9 cellular contexts compared by ENCODE assay signal in genomic region chr10:46105856-46106409, GRCh38. TPM values are rescaled to one million over a fixed set of nuclear protein-coding genes. Genes with fewer than 3 reads are reported as not detected.
DNase-seq lines count a peak whose midpoint lies in the region; ATAC-seq and TF ChIP-seq lines count a peak whose summit lies in the region.
"Not testable (repeated sequence)": the region's sequence is repeated elsewhere in the genome, so short reads cannot be mapped to it uniquely, and the experiment has no call there.
"Had no signal": no experiment of that assay in that cellular context is flagged by ENCODE, and none has a peak within 500 bp of the region (broad histone marks: within the 10 kb centered on the region; RNA-seq: fewer than 3 reads in every experiment).

No MANE protein-coding gene starts in this region.

- H3K4me1 ChIP-seq in OCI-LY3 (ENCODE audit: low read length); liver (ENCODE audit: control insufficient read depth in 4 of 4, insufficient read depth in 4 of 4, low read length in 3 of 4); rectal smooth muscle tissue (ENCODE audit: control insufficient read depth, insufficient read depth, low read length): not testable (repeated sequence)

- H3K4me3 ChIP-seq in OCI-LY3 (ENCODE audit: low read length): peak overlapping the region; percentile 74
- H3K4me3 ChIP-seq in epithelial cell of proximal tubule (ENCODE audit: low read depth, low read length): peak overlapping the region; percentile 46
- peak overlapping the region; percentile 43 to 69 (median 69) for H3K4me3 ChIP-seq in liver (ENCODE audit: low read depth in 1 of 3, low read length in 3 of 3)
- H3K4me3 ChIP-seq in rectal smooth muscle tissue (ENCODE audit: low read length): peak overlapping the region; percentile 64

- TF ChIP-seq CTCF in OCI-LY3 (IDR thresholded peaks at IDR 0.05; ENCODE audit: low read depth, low read length); epithelial cell of proximal tubule (conservative IDR thresholded peaks at IDR 0.05; ENCODE audit: low read depth, low read length); liver (IDR thresholded peaks at IDR 0.05; ENCODE audit: low read depth, low read length, missing input control): not testable (repeated sequence)

- TF ChIP-seq RAD21 in liver (IDR thresholded peaks at IDR 0.05): not testable (repeated sequence)

- DNase-seq in activated effector memory CD4-positive, alpha-beta T cell treated with anti-CD3 and anti-CD28 coated beads, Interleukin-2, amount 50 U/mL, for 16 hours: peak; percentile 77
- not testable (repeated sequence) for DNase-seq in epithelial cell of proximal tubule (ENCODE audit: low read depth)

- peak overlapping the region; percentile 70 for H3K4me2 ChIP-seq in OCI-LY3 (ENCODE audit: low read length)

- peak overlapping the region; percentile 59 for H3K9ac ChIP-seq in OCI-LY3 (ENCODE audit: low read length)
- H3K9ac ChIP-seq in liver (ENCODE audit: low read depth in 1 of 2, low read length in 2 of 2); rectal smooth muscle tissue (ENCODE audit: low read length): not testable (repeated sequence)

- not testable (repeated sequence) for H3K27ac ChIP-seq in OCI-LY3 (ENCODE audit: low read length); liver (ENCODE audit: low read depth in 1 of 2, low read length in 2 of 2); rectal smooth muscle tissue (ENCODE audit: low read depth, low read length)

- ATAC-seq in GM18909 (IDR thresholded peaks at IDR 0.05; ENCODE audit: poor library complexity, unreplicated experiment) (peak; percentile 17), HG02885 (IDR thresholded peaks at IDR 0.05; ENCODE audit: poor library complexity, unreplicated experiment) (peak; percentile 27)

- not testable (repeated sequence) for H3K9me3 ChIP-seq in OCI-LY3 (ENCODE audit: insufficient read depth, low read length); liver (ENCODE audit: control insufficient read depth in 4 of 4, low read length in 3 of 4)

- not testable (repeated sequence) for H3K36me3 ChIP-seq in OCI-LY3 (replicated peaks; ENCODE audit: low read depth, low read length); liver (ENCODE audit: control insufficient read depth in 4 of 4, insufficient read depth in 3 of 4, low read depth in 1 of 4, low read length in 3 of 4); rectal smooth muscle tissue (ENCODE audit: control insufficient read depth, insufficient read depth, low read length)

- H2AFZ ChIP-seq in OCI-LY3 (ENCODE audit: low read depth, low read length): 0 out of 2 replicates have a peak overlapping the region, but pooled peaks have one; percentile 46

- 2% methylated on average over 28 of the region's 32 CpGs for WGBS in liver

- not testable (repeated sequence) for H3K79me2 ChIP-seq in OCI-LY3 (ENCODE audit: low read length)

- H3K27me3 ChIP-seq in OCI-LY3 (ENCODE audit: low read depth, low read length); liver (ENCODE audit: control insufficient read depth in 4 of 4, insufficient read depth in 4 of 4, low read length in 3 of 4); rectal smooth muscle tissue (ENCODE audit: control insufficient read depth, insufficient read depth, low read length): not testable (repeated sequence)

- H4K20me1 ChIP-seq in OCI-LY3 (ENCODE audit: insufficient read depth, low read length): not testable (repeated sequence)

RNA-seq across cellular contexts. Expression of gene MSMB, which starts 59.9 kb away (rescaled TPM):
- total RNA-seq in epithelial cell of proximal tubule (not detected in 2 replicates), liver (not detected)
- not detected for polyA plus RNA-seq in liver
- total RNA-seq: activated CD8-positive, alpha-beta memory T cell treated with anti-CD3 and anti-CD28 coated beads for 36 hours; dermis blood vessel endothelial cell had no signal
